ENCODE assay signal across 15 cellular contexts in the genomic region with DNA sequence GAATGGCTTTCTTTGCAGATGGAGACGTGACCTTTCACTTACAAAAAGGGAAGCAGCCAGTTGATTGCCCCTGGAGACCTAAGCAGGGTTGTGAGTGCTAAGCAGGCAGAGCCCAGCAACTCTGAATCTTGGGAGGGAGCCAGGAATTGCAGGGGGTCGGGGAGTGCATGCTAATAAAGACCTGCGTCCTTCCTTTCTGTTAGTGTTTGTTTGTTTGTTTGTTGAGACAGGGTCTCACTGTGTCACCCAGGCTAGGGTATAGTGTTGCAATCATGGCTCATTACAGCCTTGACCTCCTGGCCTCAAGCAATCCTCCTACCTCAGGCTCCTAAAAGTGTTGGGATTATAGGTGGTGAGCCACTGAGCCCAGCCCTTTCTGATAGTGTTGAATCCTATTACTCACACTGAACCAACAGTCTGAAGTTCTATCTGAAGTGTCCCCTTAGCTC.
DNase-seq lines count a peak whose midpoint lies in the region; ATAC-seq and TF ChIP-seq lines count a peak whose summit lies in the region.
"Had no signal": no experiment of that assay in that cellular context is flagged by ENCODE, and none has a peak within 500 bp of the region (broad histone marks: within the 10 kb centered on the region; RNA-seq: fewer than 3 reads in every experiment).

No MANE protein-coding gene starts in this region.

- H3K27ac ChIP-seq in GM23338 (ENCODE audit: low read depth), result no peak overlapping the region

- intact Hi-C loops in left colon (cut with DNase I, micrococcal nuclease), result no loop called here
- intact Hi-C loops in Calu3 (cut with micrococcal nuclease; ENCODE audit: unreplicated experiment), result no loop called here
- intact Hi-C loops in posterior vena cava (cut with DNase I), result no loop called here
- intact Hi-C loops in left cardiac atrium (cut with DNase I), result no loop called here

- H3K9me3 Mint-ChIP-seq in GM23338 (no peaks in the 10 kb centered on the region), Calu3 (ENCODE audit: low read depth, unreplicated experiment) (no peaks in the 10 kb centered on the region)
- H3K9me3 Mint-ChIP-seq: activated CD8-positive, alpha-beta T cell treated with anti-CD3 and anti-CD28 coated beads for 36 hours; CD14-positive monocyte had no signal

- H3K27ac Mint-ChIP-seq in GM23338, result no peak overlapping the region
- no peak overlapping the region for H3K27ac Mint-ChIP-seq in Calu3 (ENCODE audit: unreplicated experiment)
- H3K27ac Mint-ChIP-seq: activated CD8-positive, alpha-beta T cell treated with anti-CD3 and anti-CD28 coated beads for 36 hours had no signal

- CTCF ChIA-PET in Calu3 (lab: Charles Lee), result no interaction called here

- 0 out of 2 replicates have a peak, but pooled peaks cover 2% of the 10 kb centered on the region for H3F3A ChIP-seq in GM23338 (replicated peaks; ENCODE audit: low read depth)

- ATAC-seq in GM23338 (peak; percentile 89), left colon (peak; percentile 89), HG03432 (IDR thresholded peaks at IDR 0.05; ENCODE audit: unreplicated experiment) (no peak), left cardiac atrium (no peak)
- ATAC-seq: activated CD8-positive, alpha-beta T cell treated with anti-CD3 and anti-CD28 coated beads for 36 hours had no signal

- H3K36me3 Mint-ChIP-seq in GM23338 (ENCODE audit: low read depth), result no peaks in the 10 kb centered on the region
- no peaks in the 10 kb centered on the region for H3K36me3 Mint-ChIP-seq in Calu3 (ENCODE audit: insufficient read depth, unreplicated experiment)
- H3K36me3 Mint-ChIP-seq: CD14-positive monocyte had no signal

- DNase-seq in GM23338 (ENCODE audit: low spot score), result peak; percentile 58
- peak; percentile 43 to 59 for DNase-seq in NCI-H2081 (lab: John Stamatoyannopoulos, UW)
- DNase-seq in T1000 (lab: John Stamatoyannopoulos, UW), result peak; percentile 56
- peak in 1 of 2 donors; percentile 9 for DNase-seq in left colon
- DNase-seq in Calu3, result no peak
- no peak for DNase-seq in posterior vena cava (ENCODE audit: low spot score)
- DNase-seq in left cardiac atrium, result no peak
- DNase-seq: activated CD8-positive, alpha-beta T cell treated with anti-CD3 and anti-CD28 coated beads for 36 hours; activated effector memory CD4-positive, alpha-beta T cell treated with anti-CD3 and anti-CD28 coated beads, Interleukin-2, amount 50 U/mL, for 16 hours; mammary epithelial cell; NCI-H1930 had no signal

- no peak for TF ChIP-seq CTCF in GM23338 (conservative IDR thresholded peaks at IDR 0.05; ENCODE audit: low read depth in 2 of 2)
- TF ChIP-seq CTCF in Calu3 (IDR thresholded peaks at IDR 0.05; ENCODE audit: unreplicated experiment), result no peak

- H3K27me3 Mint-ChIP-seq in GM23338 (ENCODE audit: insufficient read depth, low read depth, poor library complexity), result peaks cover 2% of the 10 kb centered on the region
- no peaks in the 10 kb centered on the region for H3K27me3 Mint-ChIP-seq in Calu3 (ENCODE audit: unreplicated experiment)
- H3K27me3 Mint-ChIP-seq: activated CD8-positive, alpha-beta T cell treated with anti-CD3 and anti-CD28 coated beads for 36 hours had no signal

- H3K79me2 ChIP-seq in GM23338 (replicated peaks; ENCODE audit: insufficient read depth), result no peaks in the 10 kb centered on the region

- H3K4me3 Mint-ChIP-seq in GM23338, result no peak overlapping the region
- H3K4me3 Mint-ChIP-seq in Calu3 (ENCODE audit: low read depth, unreplicated experiment), result no peak overlapping the region
- H3K4me3 Mint-ChIP-seq: activated CD8-positive, alpha-beta T cell treated with anti-CD3 and anti-CD28 coated beads for 36 hours; CD14-positive monocyte had no signal

- no TSS peak for BruUV-seq in Calu3 (replicated peaks; lab: Mats Ljungman, UMichigan)

- peaks cover 3% of the 10 kb centered on the region for H4K20me1 ChIP-seq in GM23338 (replicated peaks; ENCODE audit: insufficient read depth)

- H3K9me2 ChIP-seq in GM23338 (ENCODE audit: insufficient read depth), result no peaks in the 10 kb centered on the region

- no peak overlapping the region for H3K4me3 ChIP-seq in GM23338
- H3K4me3 ChIP-seq: Peyer's patch, smooth muscle cell had no signal

- H2AFZ ChIP-seq in GM23338, result no peak overlapping the region

- H3K27me3 ChIP-seq in GM23338 (ENCODE audit: insufficient read depth), result no peaks in the 10 kb centered on the region
- H3K27me3 ChIP-seq: Peyer's patch had no signal

- H3K4me1 Mint-ChIP-seq in GM23338, result peaks cover 3% of the 10 kb centered on the region
- H3K4me1 Mint-ChIP-seq in Calu3 (ENCODE audit: low read depth, unreplicated experiment), result no peaks in the 10 kb centered on the region
- H3K4me1 Mint-ChIP-seq: CD14-positive monocyte had no signal

- no peaks in the 10 kb centered on the region for H3K36me3 ChIP-seq in GM23338 (ENCODE audit: insufficient read depth)
- H3K36me3 ChIP-seq: Peyer's patch had no signal

- peak overlapping the region; percentile 17; the same call in 1 of the 2 replicates for H3K4me2 ChIP-seq in GM23338
- H3K4me2 ChIP-seq: smooth muscle cell had no signal

- peaks cover 19% of the 10 kb centered on the region for H3K4me1 ChIP-seq in GM23338 (ENCODE audit: insufficient read depth)
- H3K4me1 ChIP-seq: Peyer's patch had no signal

TF ChIP-seq in GM23338, 12 proteins besides CTCF, POLR2A, EP300 and RAD21 (continues in another document):
- TF ChIP-seq, protein P1, sequence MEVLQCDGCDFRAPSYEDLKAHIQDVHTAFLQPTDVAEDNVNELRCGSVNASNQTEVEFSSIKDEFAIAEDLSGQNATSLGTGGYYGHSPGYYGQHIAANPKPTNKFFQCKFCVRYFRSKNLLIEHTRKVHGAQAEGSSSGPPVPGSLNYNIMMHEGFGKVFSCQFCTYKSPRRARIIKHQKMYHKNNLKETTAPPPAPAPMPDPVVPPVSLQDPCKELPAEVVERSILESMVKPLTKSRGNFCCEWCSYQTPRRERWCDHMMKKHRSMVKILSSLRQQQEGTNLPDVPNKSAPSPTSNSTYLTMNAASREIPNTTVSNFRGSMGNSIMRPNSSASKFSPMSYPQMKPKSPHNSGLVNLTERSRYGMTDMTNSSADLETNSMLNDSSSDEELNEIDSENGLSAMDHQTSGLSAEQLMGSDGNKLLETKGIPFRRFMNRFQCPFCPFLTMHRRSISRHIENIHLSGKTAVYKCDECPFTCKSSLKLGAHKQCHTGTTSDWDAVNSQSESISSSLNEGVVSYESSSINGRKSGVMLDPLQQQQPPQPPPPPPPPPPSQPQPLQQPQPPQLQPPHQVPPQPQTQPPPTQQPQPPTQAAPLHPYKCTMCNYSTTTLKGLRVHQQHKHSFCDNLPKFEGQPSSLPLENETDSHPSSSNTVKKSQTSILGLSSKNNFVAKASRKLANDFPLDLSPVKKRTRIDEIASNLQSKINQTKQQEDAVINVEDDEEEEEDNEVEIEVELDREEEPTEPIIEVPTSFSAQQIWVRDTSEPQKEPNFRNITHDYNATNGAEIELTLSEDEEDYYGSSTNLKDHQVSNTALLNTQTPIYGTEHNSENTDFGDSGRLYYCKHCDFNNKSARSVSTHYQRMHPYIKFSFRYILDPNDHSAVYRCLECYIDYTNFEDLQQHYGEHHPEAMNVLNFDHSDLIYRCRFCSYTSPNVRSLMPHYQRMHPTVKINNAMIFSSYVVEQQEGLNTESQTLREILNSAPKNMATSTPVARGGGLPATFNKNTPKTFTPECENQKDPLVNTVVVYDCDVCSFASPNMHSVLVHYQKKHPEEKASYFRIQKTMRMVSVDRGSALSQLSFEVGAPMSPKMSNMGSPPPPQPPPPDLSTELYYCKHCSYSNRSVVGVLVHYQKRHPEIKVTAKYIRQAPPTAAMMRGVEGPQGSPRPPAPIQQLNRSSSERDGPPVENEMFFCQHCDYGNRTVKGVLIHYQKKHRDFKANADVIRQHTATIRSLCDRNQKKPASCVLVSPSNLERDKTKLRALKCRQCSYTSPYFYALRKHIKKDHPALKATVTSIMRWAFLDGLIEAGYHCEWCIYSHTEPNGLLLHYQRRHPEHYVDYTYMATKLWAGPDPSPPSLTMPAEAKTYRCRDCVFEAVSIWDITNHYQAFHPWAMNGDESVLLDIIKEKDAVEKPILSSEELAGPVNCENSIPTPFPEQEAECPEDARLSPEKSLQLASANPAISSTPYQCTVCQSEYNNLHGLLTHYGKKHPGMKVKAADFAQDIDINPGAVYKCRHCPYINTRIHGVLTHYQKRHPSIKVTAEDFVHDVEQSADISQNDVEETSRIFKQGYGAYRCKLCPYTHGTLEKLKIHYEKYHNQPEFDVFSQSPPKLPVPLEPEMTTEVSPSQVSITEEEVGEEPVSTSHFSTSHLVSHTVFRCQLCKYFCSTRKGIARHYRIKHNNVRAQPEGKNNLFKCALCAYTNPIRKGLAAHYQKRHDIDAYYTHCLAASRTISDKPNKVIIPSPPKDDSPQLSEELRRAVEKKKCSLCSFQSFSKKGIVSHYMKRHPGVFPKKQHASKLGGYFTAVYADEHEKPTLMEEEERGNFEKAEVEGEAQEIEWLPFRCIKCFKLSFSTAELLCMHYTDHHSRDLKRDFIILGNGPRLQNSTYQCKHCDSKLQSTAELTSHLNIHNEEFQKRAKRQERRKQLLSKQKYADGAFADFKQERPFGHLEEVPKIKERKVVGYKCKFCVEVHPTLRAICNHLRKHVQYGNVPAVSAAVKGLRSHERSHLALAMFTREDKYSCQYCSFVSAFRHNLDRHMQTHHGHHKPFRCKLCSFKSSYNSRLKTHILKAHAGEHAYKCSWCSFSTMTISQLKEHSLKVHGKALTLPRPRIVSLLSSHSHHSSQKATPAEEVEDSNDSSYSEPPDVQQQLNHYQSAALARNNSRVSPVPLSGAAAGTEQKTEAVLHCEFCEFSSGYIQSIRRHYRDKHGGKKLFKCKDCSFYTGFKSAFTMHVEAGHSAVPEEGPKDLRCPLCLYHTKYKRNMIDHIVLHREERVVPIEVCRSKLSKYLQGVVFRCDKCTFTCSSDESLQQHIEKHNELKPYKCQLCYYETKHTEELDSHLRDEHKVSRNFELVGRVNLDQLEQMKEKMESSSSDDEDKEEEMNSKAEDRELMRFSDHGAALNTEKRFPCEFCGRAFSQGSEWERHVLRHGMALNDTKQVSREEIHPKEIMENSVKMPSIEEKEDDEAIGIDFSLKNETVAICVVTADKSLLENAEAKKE (CRISPR knock-in tag; IDR thresholded peaks at IDR 0.05), result no peak
- no peak for TF ChIP-seq ZNF114 (CRISPR knock-in tag; IDR thresholded peaks at IDR 0.05)
- no peak for TF ChIP-seq EZH2 (IDR thresholded peaks at IDR 0.05; ENCODE audit: low read depth, unreplicated experiment)

Comparison
In these comparisons a context has a peak if more than half of its experiments do, and no peak if none do; other contexts are left out.
1. ATAC-seq: peak in GM23338 (single experiment) and left colon (single experiment); none in HG03432 (single experiment) and left cardiac atrium (0 of 2).
2. DNase-seq: peak in GM23338 (single experiment), NCI-H2081 (2 of 2) and T1000 (single experiment); none in Calu3 (single experiment), posterior vena cava (single experiment) and left cardiac atrium (single experiment).